1 cellular context compared by ENCODE assay signal in the genomic region with DNA sequence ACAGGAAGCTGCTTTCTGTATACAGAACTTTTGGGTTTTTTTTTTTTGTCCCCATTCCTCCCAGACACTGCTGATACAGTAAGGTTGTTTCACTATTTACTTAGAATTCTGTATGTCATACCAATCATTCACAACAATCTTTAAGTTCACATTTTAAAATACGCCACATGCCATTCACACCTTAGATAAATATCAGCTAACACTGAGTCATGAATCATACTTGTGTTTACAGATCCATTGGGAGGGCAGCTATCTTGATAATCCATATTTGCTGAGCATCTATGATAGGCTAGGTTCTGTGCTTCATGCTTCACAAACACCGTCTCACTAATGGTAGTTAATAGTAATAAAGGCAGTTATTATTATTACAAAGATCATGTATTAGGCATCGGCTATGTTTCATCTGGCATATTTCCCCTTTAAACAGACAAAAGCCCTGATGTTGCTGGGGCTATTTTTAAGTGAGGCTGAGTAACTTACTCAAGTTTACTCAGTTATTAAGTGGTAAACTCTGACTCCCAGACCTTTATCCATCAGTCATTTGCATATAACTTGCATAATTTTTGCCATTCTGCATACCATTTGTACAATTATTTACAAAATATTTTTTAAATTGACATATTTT.
TF ChIP-seq lines count a peak whose summit lies in the region.

No MANE protein-coding gene starts in this region.

TF ChIP-seq in HepG2, 621 proteins besides CTCF, POLR2A, EP300 and RAD21 (continued from another document):
- TF ChIP-seq, protein P1, sequence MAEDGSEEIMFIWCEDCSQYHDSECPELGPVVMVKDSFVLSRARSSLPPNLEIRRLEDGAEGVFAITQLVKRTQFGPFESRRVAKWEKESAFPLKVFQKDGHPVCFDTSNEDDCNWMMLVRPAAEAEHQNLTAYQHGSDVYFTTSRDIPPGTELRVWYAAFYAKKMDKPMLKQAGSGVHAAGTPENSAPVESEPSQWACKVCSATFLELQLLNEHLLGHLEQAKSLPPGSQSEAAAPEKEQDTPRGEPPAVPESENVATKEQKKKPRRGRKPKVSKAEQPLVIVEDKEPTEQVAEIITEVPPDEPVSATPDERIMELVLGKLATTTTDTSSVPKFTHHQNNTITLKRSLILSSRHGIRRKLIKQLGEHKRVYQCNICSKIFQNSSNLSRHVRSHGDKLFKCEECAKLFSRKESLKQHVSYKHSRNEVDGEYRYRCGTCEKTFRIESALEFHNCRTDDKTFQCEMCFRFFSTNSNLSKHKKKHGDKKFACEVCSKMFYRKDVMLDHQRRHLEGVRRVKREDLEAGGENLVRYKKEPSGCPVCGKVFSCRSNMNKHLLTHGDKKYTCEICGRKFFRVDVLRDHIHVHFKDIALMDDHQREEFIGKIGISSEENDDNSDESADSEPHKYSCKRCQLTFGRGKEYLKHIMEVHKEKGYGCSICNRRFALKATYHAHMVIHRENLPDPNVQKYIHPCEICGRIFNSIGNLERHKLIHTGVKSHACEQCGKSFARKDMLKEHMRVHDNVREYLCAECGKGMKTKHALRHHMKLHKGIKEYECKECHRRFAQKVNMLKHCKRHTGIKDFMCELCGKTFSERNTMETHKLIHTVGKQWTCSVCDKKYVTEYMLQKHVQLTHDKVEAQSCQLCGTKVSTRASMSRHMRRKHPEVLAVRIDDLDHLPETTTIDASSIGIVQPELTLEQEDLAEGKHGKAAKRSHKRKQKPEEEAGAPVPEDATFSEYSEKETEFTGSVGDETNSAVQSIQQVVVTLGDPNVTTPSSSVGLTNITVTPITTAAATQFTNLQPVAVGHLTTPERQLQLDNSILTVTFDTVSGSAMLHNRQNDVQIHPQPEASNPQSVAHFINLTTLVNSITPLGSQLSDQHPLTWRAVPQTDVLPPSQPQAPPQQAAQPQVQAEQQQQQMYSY (CRISPR knock-in tag; IDR thresholded peaks at IDR 0.05): no peak
- TF ChIP-seq SKI (IDR thresholded peaks at IDR 0.05; ENCODE audit: partially characterized antibody): peak; percentile 28
- no peak for TF ChIP-seq ZNF772 (CRISPR knock-in tag; IDR thresholded peaks at IDR 0.05)
- TF ChIP-seq TEAD3 (CRISPR knock-in tag; optimal IDR thresholded peaks at IDR 0.05; ENCODE audit: borderline replicate concordance): peak; percentile 66
- TF ChIP-seq, protein P2, sequence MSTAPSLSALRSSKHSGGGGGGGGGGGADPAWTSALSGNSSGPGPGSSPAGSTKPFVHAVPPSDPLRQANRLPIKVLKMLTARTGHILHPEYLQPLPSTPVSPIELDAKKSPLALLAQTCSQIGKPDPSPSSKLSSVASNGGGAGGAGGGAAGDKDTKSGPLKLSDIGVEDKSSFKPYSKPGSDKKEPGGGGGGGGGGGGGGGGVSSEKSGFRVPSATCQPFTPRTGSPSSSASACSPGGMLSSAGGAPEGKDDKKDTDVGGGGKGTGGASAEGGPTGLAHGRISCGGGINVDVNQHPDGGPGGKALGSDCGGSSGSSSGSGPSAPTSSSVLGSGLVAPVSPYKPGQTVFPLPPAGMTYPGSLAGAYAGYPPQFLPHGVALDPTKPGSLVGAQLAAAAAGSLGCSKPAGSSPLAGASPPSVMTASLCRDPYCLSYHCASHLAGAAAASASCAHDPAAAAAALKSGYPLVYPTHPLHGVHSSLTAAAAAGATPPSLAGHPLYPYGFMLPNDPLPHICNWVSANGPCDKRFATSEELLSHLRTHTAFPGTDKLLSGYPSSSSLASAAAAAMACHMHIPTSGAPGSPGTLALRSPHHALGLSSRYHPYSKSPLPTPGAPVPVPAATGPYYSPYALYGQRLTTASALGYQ (CRISPR knock-in tag; IDR thresholded peaks at IDR 0.05): peak; percentile 81; the same call in 1 of the 2 replicates
